ENCODE assay signal across 1 cellular context in the genomic region with DNA sequence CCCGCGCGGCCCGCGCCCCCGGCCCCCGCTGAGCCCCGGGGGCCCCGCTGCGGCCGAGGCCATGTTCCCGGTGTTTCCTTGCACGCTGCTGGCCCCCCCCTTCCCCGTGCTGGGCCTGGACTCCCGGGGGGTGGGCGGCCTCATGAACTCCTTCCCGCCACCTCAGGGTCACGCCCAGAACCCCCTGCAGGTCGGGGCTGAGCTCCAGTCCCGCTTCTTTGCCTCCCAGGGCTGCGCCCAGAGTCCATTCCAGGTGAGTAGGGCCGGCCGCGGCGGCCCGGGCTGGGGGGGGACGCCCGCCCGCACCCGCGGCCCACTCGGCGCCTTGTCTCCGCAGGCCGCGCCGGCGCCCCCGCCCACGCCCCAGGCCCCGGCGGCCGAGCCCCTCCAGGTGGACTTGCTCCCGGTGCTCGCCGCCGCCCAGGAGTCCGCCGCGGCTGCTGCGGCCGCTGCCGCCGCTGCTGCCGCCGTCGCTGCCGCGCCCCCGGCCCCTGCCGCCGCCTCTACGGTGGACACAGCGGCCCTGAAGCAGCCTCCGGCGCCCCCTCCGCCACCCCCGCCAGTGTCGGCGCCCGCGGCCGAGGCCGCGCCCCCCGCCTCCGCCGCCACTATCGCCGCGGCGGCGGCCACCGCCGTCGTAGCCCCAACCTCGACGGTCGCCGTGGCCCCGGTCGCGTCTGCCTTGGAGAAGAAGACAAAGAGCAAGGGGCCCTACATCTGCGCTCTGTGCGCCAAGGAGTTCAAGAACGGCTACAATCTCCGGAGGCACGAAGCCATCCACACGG.
TF ChIP-seq lines count a peak whose summit lies in the region.

No MANE protein-coding gene starts in this region.

TF ChIP-seq in IMR-90, 13 proteins besides CTCF, POLR2A, EP300 and RAD21 (continued from another document):
- no peak for TF ChIP-seq BHLHE40 (IDR thresholded peaks at IDR 0.05; ENCODE audit: low read depth, low read length)
- TF ChIP-seq RCOR1 (IDR thresholded peaks at IDR 0.05; ENCODE audit: insufficient replicate concordance, low read length) = no peak
- no peak for TF ChIP-seq NFE2L2 (IDR thresholded peaks at IDR 0.05; ENCODE audit: low read depth, low read length)
- TF ChIP-seq CHD1 (IDR thresholded peaks at IDR 0.05; ENCODE audit: low read depth, low read length) = no peak
- TF ChIP-seq SMC3 (IDR thresholded peaks at IDR 0.05; ENCODE audit: low read depth, low read length) = no peak
